ENCODE assay signal across 1 cellular context in genomic region chr4:61299316-61299715, GRCh38.
TF ChIP-seq lines count a peak whose summit lies in the region.

No MANE protein-coding gene starts in this region.

TF ChIP-seq in IMR-90, 13 proteins besides CTCF, POLR2A, EP300 and RAD21 (continued from another document):
- TF ChIP-seq USF2 (IDR thresholded peaks at IDR 0.05; ENCODE audit: low read depth, low read length) (no peak), MAFK (IDR thresholded peaks at IDR 0.05; ENCODE audit: low read depth, low read length) (peak; percentile 76), RFX5 (IDR thresholded peaks at IDR 0.05; ENCODE audit: low read depth, low read length) (no peak), MAZ (IDR thresholded peaks at IDR 0.05; ENCODE audit: borderline replicate concordance, low read depth, low read length) (no peak), ELK1 (IDR thresholded peaks at IDR 0.05; ENCODE audit: borderline replicate concordance, low read depth, low read length) (no peak), RCOR1 (IDR thresholded peaks at IDR 0.05; ENCODE audit: insufficient replicate concordance, low read length) (no peak), CHD1 (IDR thresholded peaks at IDR 0.05; ENCODE audit: low read depth, low read length) (no peak)
